2 cellular contexts compared by ENCODE assay signal in genomic region chr18:75071484-75071785, GRCh38.
TF ChIP-seq lines count a peak whose summit lies in the region.

No MANE protein-coding gene starts in this region.

TF ChIP-seq in SK-N-SH, 30 proteins besides CTCF, POLR2A, EP300 and RAD21 (continued from another document):
- TF ChIP-seq, protein P1, sequence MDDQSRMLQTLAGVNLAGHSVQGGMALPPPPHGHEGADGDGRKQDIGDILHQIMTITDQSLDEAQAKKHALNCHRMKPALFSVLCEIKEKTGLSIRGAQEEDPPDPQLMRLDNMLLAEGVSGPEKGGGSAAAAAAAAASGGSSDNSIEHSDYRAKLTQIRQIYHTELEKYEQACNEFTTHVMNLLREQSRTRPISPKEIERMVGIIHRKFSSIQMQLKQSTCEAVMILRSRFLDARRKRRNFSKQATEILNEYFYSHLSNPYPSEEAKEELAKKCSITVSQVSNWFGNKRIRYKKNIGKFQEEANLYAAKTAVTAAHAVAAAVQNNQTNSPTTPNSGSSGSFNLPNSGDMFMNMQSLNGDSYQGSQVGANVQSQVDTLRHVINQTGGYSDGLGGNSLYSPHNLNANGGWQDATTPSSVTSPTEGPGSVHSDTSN (IDR thresholded peaks at IDR 0.05) = no peak
- TF ChIP-seq TEAD4 (IDR thresholded peaks at IDR 0.05; ENCODE audit: borderline replicate concordance, insufficient read depth) (no peak), GATA2 (CRISPR knock-in tag; IDR thresholded peaks at IDR 0.05) (no peak), TCF12 (IDR thresholded peaks at IDR 0.05) (no peak), TAF1 (IDR thresholded peaks at IDR 0.05; ENCODE audit: borderline replicate concordance, low read depth, low read length) (no peak), NFIC (IDR thresholded peaks at IDR 0.05; ENCODE audit: borderline replicate concordance) (no peak), RFX5 (IDR thresholded peaks at IDR 0.05; ENCODE audit: low read length) (no peak), CHD2 (IDR thresholded peaks at IDR 0.05; ENCODE audit: low read length, partially characterized antibody) (no peak), FOSL2 (IDR thresholded peaks at IDR 0.05; ENCODE audit: borderline replicate concordance, low read depth) (no peak), FOXJ3 (CRISPR knock-in tag; IDR thresholded peaks at IDR 0.05) (no peak), MEF2A (IDR thresholded peaks at IDR 0.05; ENCODE audit: borderline replicate concordance, low read depth) (no peak), NRF1 (IDR thresholded peaks at IDR 0.05; ENCODE audit: low read depth, low read length) (no peak)
- TF ChIP-seq, protein P2, sequence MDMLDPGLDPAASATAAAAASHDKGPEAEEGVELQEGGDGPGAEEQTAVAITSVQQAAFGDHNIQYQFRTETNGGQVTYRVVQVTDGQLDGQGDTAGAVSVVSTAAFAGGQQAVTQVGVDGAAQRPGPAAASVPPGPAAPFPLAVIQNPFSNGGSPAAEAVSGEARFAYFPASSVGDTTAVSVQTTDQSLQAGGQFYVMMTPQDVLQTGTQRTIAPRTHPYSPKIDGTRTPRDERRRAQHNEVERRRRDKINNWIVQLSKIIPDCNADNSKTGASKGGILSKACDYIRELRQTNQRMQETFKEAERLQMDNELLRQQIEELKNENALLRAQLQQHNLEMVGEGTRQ (IDR thresholded peaks at IDR 0.05; ENCODE audit: borderline replicate concordance, low read depth, low read length) = no peak

TF ChIP-seq in SK-N-SH treated with all-trans-retinoic acid at 6 μM for 48 hours, 23 proteins besides CTCF, POLR2A, EP300 and RAD21 (continued from another document):
- TF ChIP-seq TSHZ2 (CRISPR knock-in tag; IDR thresholded peaks at IDR 0.05) (no peak), SNAI2 (CRISPR knock-in tag; IDR thresholded peaks at IDR 0.05) (no peak), TOX (CRISPR knock-in tag; IDR thresholded peaks at IDR 0.05; ENCODE audit: borderline replicate concordance) (no peak), ZNF70 (CRISPR knock-in tag; IDR thresholded peaks at IDR 0.05) (no peak), PPARA (CRISPR knock-in tag; IDR thresholded peaks at IDR 0.05; ENCODE audit: borderline replicate concordance) (no peak), ESRRG (CRISPR knock-in tag; IDR thresholded peaks at IDR 0.05) (no peak)
- TF ChIP-seq, protein P3, sequence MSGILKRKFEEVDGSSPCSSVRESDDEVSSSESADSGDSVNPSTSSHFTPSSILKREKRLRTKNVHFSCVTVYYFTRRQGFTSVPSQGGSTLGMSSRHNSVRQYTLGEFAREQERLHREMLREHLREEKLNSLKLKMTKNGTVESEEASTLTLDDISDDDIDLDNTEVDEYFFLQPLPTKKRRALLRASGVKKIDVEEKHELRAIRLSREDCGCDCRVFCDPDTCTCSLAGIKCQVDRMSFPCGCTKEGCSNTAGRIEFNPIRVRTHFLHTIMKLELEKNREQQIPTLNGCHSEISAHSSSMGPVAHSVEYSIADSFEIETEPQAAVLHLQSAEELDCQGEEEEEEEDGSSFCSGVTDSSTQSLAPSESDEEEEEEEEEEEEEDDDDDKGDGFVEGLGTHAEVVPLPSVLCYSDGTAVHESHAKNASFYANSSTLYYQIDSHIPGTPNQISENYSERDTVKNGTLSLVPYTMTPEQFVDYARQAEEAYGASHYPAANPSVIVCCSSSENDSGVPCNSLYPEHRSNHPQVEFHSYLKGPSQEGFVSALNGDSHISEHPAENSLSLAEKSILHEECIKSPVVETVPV (CRISPR knock-in tag; IDR thresholded peaks at IDR 0.05) = no peak
TF ChIP-seq in SK-N-SH treated with all-trans-retinoic acid at 6 μM for 48 hours: peak in this region for 0.
